8 cellular contexts compared by ENCODE assay signal in the genomic region with DNA sequence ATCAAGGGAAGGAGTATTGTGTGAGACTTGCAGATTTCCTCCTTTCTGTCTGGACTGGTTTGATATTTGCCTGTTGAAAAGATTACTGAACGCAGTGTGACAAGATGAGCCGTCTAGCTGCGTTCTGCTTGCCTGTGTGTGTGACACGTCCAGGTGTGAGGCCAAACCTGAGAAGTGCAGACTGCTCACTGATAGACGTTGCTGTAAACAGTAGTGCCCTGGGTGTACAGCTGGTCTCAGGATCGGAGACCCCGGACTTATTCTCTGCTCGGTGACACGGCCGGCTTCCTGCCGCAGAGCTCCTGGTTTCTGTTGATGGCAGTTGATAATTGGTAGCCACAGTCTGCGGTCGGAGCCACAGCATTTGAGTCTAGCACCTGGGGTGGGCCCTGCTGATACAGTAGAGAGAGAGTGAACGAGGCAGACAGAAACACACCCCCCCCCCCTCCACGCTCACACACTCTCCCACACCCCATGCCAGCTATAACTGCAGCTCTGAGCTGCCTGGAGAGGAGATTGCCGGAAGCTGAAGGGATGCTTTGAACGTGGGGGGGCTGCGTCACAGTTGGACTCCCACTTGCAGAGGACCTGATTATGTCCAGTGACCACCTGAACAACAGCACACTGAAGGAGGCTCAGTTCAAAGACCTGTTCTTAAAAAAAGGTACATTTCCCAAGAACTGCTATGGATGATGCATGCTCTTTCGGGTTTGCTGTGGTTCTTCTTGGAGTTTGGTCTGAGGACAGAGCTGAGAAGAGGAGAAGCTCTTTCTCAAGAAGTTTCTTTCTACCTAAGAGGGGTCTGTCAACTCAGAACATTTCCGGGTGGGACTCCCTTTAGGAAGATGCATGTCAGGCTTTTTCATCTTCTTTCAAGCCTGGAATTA.
DNase-seq lines count a peak whose midpoint lies in the region; ATAC-seq and TF ChIP-seq lines count a peak whose summit lies in the region.

No MANE protein-coding gene starts in this region.

- intact Hi-C loops in Right ventricle myocardium inferior (cut with DNase I) (no loop called here), cardiac septum (cut with DNase I) (loop anchor here (10.0 kb wide), 1 partner anchor 178 kb away; no protein-coding TSS in a partner anchor)

- H3K9me3 Mint-ChIP-seq in WTC11: no peaks in the 10 kb centered on the region
- no peaks in the 10 kb centered on the region for H3K9me3 Mint-ChIP-seq in central memory CD8-positive, alpha-beta T cell
- no peaks in the 10 kb centered on the region for H3K9me3 Mint-ChIP-seq in naive thymus-derived CD8-positive, alpha-beta T cell
- no peaks in the 10 kb centered on the region for H3K9me3 Mint-ChIP-seq in stimulated activated naive CD8-positive, alpha-beta T cell treated with anti-CD3 and anti-CD28 coated beads, Interleukin-15, amount 100 ng/mL, for 72 hours

- DNase-seq in Right ventricle myocardium inferior (ENCODE audit: missing footprints) (peak; percentile 73), cardiac septum (ENCODE audit: low spot score) (no peak), WTC11 (ENCODE audit: low spot score) (no peak), NCI-H187 treated with DMSO at 0.1 percent for 48 hours (lab: John Stamatoyannopoulos, UW) (no peak)
- DNase-seq in central memory CD8-positive, alpha-beta T cell (ENCODE audit: low spot score in 2 of 2): peak; percentile 55 to 82
- peak; percentile 52 to 87 (median 74) for DNase-seq in naive thymus-derived CD8-positive, alpha-beta T cell
- DNase-seq in stimulated activated naive CD8-positive, alpha-beta T cell treated with anti-CD3 and anti-CD28 coated beads, Interleukin-15, amount 100 ng/mL, for 72 hours: peak; percentile 71 to 79

- ATAC-seq in Right ventricle myocardium inferior (no peak), HG03354 (IDR thresholded peaks at IDR 0.05; ENCODE audit: poor library complexity, severe bottlenecking, unreplicated experiment) (peak; percentile 66), WTC11 (no peak; the same call in 1 of the 2 replicates)
- ATAC-seq in central memory CD8-positive, alpha-beta T cell (replicated peaks; ENCODE audit: extremely low read depth, poor library complexity, severe bottlenecking): peak; percentile 73
- ATAC-seq in naive thymus-derived CD8-positive, alpha-beta T cell: peak; percentile 72 to 73
- ATAC-seq in stimulated activated naive CD8-positive, alpha-beta T cell treated with anti-CD3 and anti-CD28 coated beads, Interleukin-15, amount 100 ng/mL, for 72 hours: peak; percentile 83

- no peak for TF ChIP-seq CTCF in WTC11 (IDR thresholded peaks at IDR 0.05)

- peak overlapping the region; percentile 8; the same call in 1 of the 2 replicates for H3K27ac Mint-ChIP-seq in WTC11
- H3K27ac Mint-ChIP-seq in central memory CD8-positive, alpha-beta T cell (ENCODE audit: low read depth): peak overlapping the region; percentile 89
- peak overlapping the region; percentile 90 to 98 (median 94) for H3K27ac Mint-ChIP-seq in naive thymus-derived CD8-positive, alpha-beta T cell
- peak overlapping the region; percentile 86 for H3K27ac Mint-ChIP-seq in stimulated activated naive CD8-positive, alpha-beta T cell treated with anti-CD3 and anti-CD28 coated beads, Interleukin-15, amount 100 ng/mL, for 72 hours

- CTCF ChIA-PET in WTC11 (lab: Charles Lee): interaction anchor here (0.6 to 1.6 kb wide), 7 partner anchors 11 to 499 kb away, joined by 3 to 6 read pairs (median 3); no protein-coding TSS in a partner anchor

- no peaks in the 10 kb centered on the region for H3K36me3 Mint-ChIP-seq in WTC11
- H3K36me3 Mint-ChIP-seq in central memory CD8-positive, alpha-beta T cell (ENCODE audit: insufficient read depth): peaks cover 22% of the 10 kb centered on the region
- H3K36me3 Mint-ChIP-seq in naive thymus-derived CD8-positive, alpha-beta T cell: no peaks in the 10 kb centered on the region

- H3K4me1 Mint-ChIP-seq in WTC11: peaks cover 22% of the 10 kb centered on the region
- H3K4me1 Mint-ChIP-seq in central memory CD8-positive, alpha-beta T cell: peaks cover 81% of the 10 kb centered on the region
- H3K4me1 Mint-ChIP-seq in naive thymus-derived CD8-positive, alpha-beta T cell: peaks cover 47 to 88% (median 85%) of the 10 kb centered on the region in 4 donors
- H3K4me1 Mint-ChIP-seq in stimulated activated naive CD8-positive, alpha-beta T cell treated with anti-CD3 and anti-CD28 coated beads, Interleukin-15, amount 100 ng/mL, for 72 hours: peaks cover 96% of the 10 kb centered on the region

- peak overlapping the region; percentile 66 for H3K4me3 Mint-ChIP-seq in WTC11
- H3K4me3 Mint-ChIP-seq in central memory CD8-positive, alpha-beta T cell: peak overlapping the region; percentile 84
- peak overlapping the region; percentile 76 to 93 (median 87) for H3K4me3 Mint-ChIP-seq in naive thymus-derived CD8-positive, alpha-beta T cell
- peak overlapping the region; percentile 83 to 85 for H3K4me3 Mint-ChIP-seq in stimulated activated naive CD8-positive, alpha-beta T cell treated with anti-CD3 and anti-CD28 coated beads, Interleukin-15, amount 100 ng/mL, for 72 hours

- H3K27me3 Mint-ChIP-seq in WTC11 (ENCODE audit: low read depth): peaks cover 34% of the 10 kb centered on the region
- no peaks in the 10 kb centered on the region for H3K27me3 Mint-ChIP-seq in central memory CD8-positive, alpha-beta T cell
- H3K27me3 Mint-ChIP-seq in naive thymus-derived CD8-positive, alpha-beta T cell: no peaks in the 10 kb centered on the region
- no peaks in the 10 kb centered on the region for H3K27me3 Mint-ChIP-seq in stimulated activated naive CD8-positive, alpha-beta T cell treated with anti-CD3 and anti-CD28 coated beads, Interleukin-15, amount 100 ng/mL, for 72 hours

- POLR2A ChIA-PET in WTC11 (lab: Charles Lee): interaction anchor here (0.6 to 1.1 kb wide), 3 partner anchors 21 to 676 kb away, joined by 3 to 5 read pairs (median 4); no protein-coding TSS in a partner anchor
- POLR2A ChIA-PET in naive thymus-derived CD8-positive, alpha-beta T cell (lab: Charles Lee): interaction anchor here (0.6 to 1.8 kb wide), 17 partner anchors 9 to 1235 kb away, joined by 3 to 10 read pairs (median 4); a partner anchor contains a TSS

TF ChIP-seq in WTC11, 78 proteins besides CTCF, POLR2A, EP300 and RAD21 (continues in another document):
- TF ChIP-seq, protein P1, sequence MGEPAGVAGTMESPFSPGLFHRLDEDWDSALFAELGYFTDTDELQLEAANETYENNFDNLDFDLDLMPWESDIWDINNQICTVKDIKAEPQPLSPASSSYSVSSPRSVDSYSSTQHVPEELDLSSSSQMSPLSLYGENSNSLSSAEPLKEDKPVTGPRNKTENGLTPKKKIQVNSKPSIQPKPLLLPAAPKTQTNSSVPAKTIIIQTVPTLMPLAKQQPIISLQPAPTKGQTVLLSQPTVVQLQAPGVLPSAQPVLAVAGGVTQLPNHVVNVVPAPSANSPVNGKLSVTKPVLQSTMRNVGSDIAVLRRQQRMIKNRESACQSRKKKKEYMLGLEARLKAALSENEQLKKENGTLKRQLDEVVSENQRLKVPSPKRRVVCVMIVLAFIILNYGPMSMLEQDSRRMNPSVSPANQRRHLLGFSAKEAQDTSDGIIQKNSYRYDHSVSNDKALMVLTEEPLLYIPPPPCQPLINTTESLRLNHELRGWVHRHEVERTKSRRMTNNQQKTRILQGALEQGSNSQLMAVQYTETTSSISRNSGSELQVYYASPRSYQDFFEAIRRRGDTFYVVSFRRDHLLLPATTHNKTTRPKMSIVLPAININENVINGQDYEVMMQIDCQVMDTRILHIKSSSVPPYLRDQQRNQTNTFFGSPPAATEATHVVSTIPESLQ (CRISPR knock-in tag; IDR thresholded peaks at IDR 0.05): no peak
- no peak for TF ChIP-seq GRHL2 (CRISPR knock-in tag; IDR thresholded peaks at IDR 0.05; ENCODE audit: insufficient replicate concordance, severe bottlenecking)
- TF ChIP-seq EMX1 (CRISPR knock-in tag; IDR thresholded peaks at IDR 0.05): no peak
- TF ChIP-seq, protein P2, sequence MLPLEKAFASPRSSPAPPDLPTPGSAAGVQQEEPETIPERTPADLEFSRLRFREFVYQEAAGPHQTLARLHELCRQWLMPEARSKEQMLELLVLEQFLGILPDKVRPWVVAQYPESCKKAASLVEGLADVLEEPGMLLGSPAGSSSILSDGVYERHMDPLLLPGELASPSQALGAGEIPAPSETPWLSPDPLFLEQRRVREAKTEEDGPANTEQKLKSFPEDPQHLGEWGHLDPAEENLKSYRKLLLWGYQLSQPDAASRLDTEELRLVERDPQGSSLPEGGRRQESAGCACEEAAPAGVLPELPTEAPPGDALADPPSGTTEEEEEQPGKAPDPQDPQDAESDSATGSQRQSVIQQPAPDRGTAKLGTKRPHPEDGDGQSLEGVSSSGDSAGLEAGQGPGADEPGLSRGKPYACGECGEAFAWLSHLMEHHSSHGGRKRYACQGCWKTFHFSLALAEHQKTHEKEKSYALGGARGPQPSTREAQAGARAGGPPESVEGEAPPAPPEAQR (CRISPR knock-in tag; IDR thresholded peaks at IDR 0.05): no peak
- TF ChIP-seq, protein P3, sequence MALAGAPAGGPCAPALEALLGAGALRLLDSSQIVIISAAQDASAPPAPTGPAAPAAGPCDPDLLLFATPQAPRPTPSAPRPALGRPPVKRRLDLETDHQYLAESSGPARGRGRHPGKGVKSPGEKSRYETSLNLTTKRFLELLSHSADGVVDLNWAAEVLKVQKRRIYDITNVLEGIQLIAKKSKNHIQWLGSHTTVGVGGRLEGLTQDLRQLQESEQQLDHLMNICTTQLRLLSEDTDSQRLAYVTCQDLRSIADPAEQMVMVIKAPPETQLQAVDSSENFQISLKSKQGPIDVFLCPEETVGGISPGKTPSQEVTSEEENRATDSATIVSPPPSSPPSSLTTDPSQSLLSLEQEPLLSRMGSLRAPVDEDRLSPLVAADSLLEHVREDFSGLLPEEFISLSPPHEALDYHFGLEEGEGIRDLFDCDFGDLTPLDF (CRISPR knock-in tag; IDR thresholded peaks at IDR 0.05): no peak
- TF ChIP-seq ATF1 (CRISPR knock-in tag; IDR thresholded peaks at IDR 0.05): no peak
- TF ChIP-seq ZNF138 (CRISPR knock-in tag; conservative IDR thresholded peaks at IDR 0.05): no peak
- TF ChIP-seq, protein P4, sequence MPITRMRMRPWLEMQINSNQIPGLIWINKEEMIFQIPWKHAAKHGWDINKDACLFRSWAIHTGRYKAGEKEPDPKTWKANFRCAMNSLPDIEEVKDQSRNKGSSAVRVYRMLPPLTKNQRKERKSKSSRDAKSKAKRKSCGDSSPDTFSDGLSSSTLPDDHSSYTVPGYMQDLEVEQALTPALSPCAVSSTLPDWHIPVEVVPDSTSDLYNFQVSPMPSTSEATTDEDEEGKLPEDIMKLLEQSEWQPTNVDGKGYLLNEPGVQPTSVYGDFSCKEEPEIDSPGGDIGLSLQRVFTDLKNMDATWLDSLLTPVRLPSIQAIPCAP (CRISPR knock-in tag; IDR thresholded peaks at IDR 0.05): no peak
- TF ChIP-seq ZNF232 (CRISPR knock-in tag; IDR thresholded peaks at IDR 0.05): no peak
- TF ChIP-seq SP1 (CRISPR knock-in tag; conservative IDR thresholded peaks at IDR 0.05): no peak

Comparison
In these comparisons a context has a peak if more than half of its experiments do, and no peak if none do; other contexts are left out.
1. DNase-seq: peak in Right ventricle myocardium inferior (single experiment), central memory CD8-positive, alpha-beta T cell (2 of 2), naive thymus-derived CD8-positive, alpha-beta T cell (10 of 10) and stimulated activated naive CD8-positive, alpha-beta T cell treated with anti-CD3 and anti-CD28 coated beads, Interleukin-15, amount 100 ng/mL, for 72 hours (2 of 2); none in cardiac septum (single experiment), WTC11 (single experiment) and NCI-H187 treated with DMSO at 0.1 percent for 48 hours (single experiment).
2. ATAC-seq: peak in HG03354 (single experiment), central memory CD8-positive, alpha-beta T cell (single experiment), naive thymus-derived CD8-positive, alpha-beta T cell (2 of 2) and stimulated activated naive CD8-positive, alpha-beta T cell treated with anti-CD3 and anti-CD28 coated beads, Interleukin-15, amount 100 ng/mL, for 72 hours (single experiment); none in Right ventricle myocardium inferior (single experiment) and WTC11 (single experiment).
3. H3K27ac Mint-ChIP-seq: peak in every context shown above with its lines; median percentile 94 in naive thymus-derived CD8-positive, alpha-beta T cell; 89 in central memory CD8-positive, alpha-beta T cell; 86 in stimulated activated naive CD8-positive, alpha-beta T cell treated with anti-CD3 and anti-CD28 coated beads, Interleukin-15, amount 100 ng/mL, for 72 hours; 8 in WTC11.
4. Peak in every context shown above with its lines, with median percentiles within 50 percentile points of each other: H3K4me3 Mint-ChIP-seq.